In the genomic region with DNA sequence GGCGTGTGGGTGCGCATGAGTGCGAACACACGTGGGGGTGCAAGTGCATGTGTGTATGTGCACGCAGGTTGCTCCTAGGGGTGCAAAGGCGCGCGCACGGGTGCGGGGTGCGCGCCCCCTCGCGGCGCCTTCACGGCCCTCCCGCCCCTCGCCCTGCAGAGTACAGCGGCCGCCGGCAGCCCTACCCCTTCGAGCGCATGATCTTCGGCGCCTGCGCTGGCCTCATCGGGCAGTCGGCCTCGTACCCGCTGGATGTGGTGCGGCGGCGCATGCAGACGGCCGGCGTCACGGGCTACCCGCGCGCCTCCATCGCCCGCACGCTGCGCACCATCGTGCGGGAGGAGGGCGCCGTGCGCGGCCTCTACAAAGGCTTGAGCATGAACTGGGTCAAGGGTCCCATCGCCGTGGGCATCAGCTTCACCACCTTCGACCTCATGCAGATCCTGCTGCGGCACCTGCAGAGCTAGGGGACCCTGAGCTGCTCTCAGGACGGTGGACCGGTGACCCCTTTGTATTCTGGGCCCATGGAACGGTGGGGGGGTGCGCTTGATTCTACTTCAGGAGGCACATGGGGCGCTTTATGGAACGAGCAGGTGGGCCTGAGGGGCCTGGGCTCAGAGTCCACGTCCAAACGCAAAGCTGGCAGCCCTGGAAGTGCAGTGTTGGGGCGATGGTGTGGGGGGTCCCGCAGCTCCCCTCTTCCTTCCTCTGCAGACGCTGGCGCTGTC, we compare ENCODE assay signal across 9 cellular contexts. TPM values are rescaled to one million over a fixed set of nuclear protein-coding genes. Genes with fewer than 3 reads are reported as not detected.
A peak's percentile ranks its signal among the peaks of the same experiment; 100 is the strongest.
DNase-seq lines count a peak whose midpoint lies in the region; ATAC-seq and TF ChIP-seq lines count a peak whose summit lies in the region.
"Had no signal": no experiment of that assay in that cellular context is flagged by ENCODE, and none has a peak within 500 bp of the region (broad histone marks: within the 10 kb centered on the region; RNA-seq: fewer than 3 reads in every experiment).

No MANE protein-coding gene starts in this region.

- H3K27ac ChIP-seq in H9 (ENCODE audit: insufficient read length, low read depth, low read length) (no peak overlapping the region), gastrocnemius medialis (no peak overlapping the region)

- no peaks in the 10 kb centered on the region for H4K20me1 ChIP-seq in H9 (ENCODE audit: control insufficient read depth, insufficient read depth, insufficient read length)

- no peak overlapping the region for H3K27ac Mint-ChIP-seq in H9
- H3K27ac Mint-ChIP-seq in mesothelial cell of epicardium = no peak overlapping the region

- H3K27me3 ChIP-seq in H9 (ENCODE audit: insufficient read depth, low read length) = no peaks in the 10 kb centered on the region
- H3K27me3 ChIP-seq in gastrocnemius medialis = no peaks in the 10 kb centered on the region

- H3K9me3 Mint-ChIP-seq in H9 (no peaks in the 10 kb centered on the region), mesothelial cell of epicardium (no peaks in the 10 kb centered on the region)

- H4K91ac ChIP-seq in H9 (ENCODE audit: insufficient read length, low read depth, low read length) = no peak overlapping the region

- H3K4ac ChIP-seq in H9 (ENCODE audit: low read depth, low read length) = no peak overlapping the region

- no peak overlapping the region for H3K14ac ChIP-seq in H9 (ENCODE audit: insufficient read depth, low read length)

- no peak overlapping the region for H2BK120ac ChIP-seq in H9 (ENCODE audit: low read depth, low read length, poor library complexity, severe bottlenecking)

- peaks cover 46% of the 10 kb centered on the region for H3K27me3 Mint-ChIP-seq in H9 (ENCODE audit: low read depth)
- peaks cover 13% of the 10 kb centered on the region for H3K27me3 Mint-ChIP-seq in mesothelial cell of epicardium (ENCODE audit: low read depth)

- no peak overlapping the region for H3K23ac ChIP-seq in H9 (ENCODE audit: insufficient read length, low read depth, low read length)

- no peak overlapping the region for H2AFZ ChIP-seq in H9 (ENCODE audit: low read length)

- no peak overlapping the region for H4K5ac ChIP-seq in H9 (ENCODE audit: insufficient read length, low read depth, low read length)

- peaks cover 0 to 7% (median 5%) of the 10 kb centered on the region in 3 experiments; a peak in 4 of 7 replicates for H3K36me3 Mint-ChIP-seq in H9 (ENCODE audit: insufficient read depth in 1 of 3, low read depth in 3 of 3)
- H3K36me3 Mint-ChIP-seq in mesothelial cell of epicardium = peaks cover 5% of the 10 kb centered on the region

- H3K79me2 ChIP-seq in H9 (ENCODE audit: insufficient read depth, low read length) = no peaks in the 10 kb centered on the region

- H2AK5ac ChIP-seq in H9 (ENCODE audit: insufficient read length, low read length) = no peak overlapping the region

- intact Hi-C loops in gastrocnemius medialis (cut with DNase I; ENCODE audit: low total_unique reads) = no loop called here

- no peak for TF ChIP-seq POLR2A in gastrocnemius medialis (IDR thresholded peaks at IDR 0.05)

- H2BK20ac ChIP-seq in H9 (ENCODE audit: low read depth, low read length, poor library complexity, severe bottlenecking) = no peak overlapping the region

- no peak overlapping the region for H2BK15ac ChIP-seq in H9 (ENCODE audit: low read depth, low read length)

- no peak overlapping the region for H2BK12ac ChIP-seq in H9 (ENCODE audit: insufficient read length, low read depth, low read length)

- H3K9ac ChIP-seq in H9 (ENCODE audit: extremely low read depth, insufficient read length, low read length) = no peak overlapping the region

- H3K4me1 Mint-ChIP-seq in H9 = peaks cover 24 to 36% of the 10 kb centered on the region in 2 experiments
- peaks cover 16% of the 10 kb centered on the region for H3K4me1 Mint-ChIP-seq in mesothelial cell of epicardium

- ATAC-seq in gastrocnemius medialis (no peak), HG02642 (IDR thresholded peaks at IDR 0.05; ENCODE audit: poor library complexity, unreplicated experiment) (no peak)

- in situ Hi-C loops in gastrocnemius medialis (cut with MboI; ENCODE audit: low sequenced_read_pairs in 4 of 4) = no loop called here

- H3K23me2 ChIP-seq in H9 (ENCODE audit: insufficient read length, low read depth, low read length, poor library complexity, severe bottlenecking) = peaks cover 6% of the 10 kb centered on the region

- peak; percentile 22 for DNase-seq in AG20443 (ENCODE audit: low spot score)
- DNase-seq in H9 = peak; percentile 69
- DNase-seq in choroid plexus epithelial cell (ENCODE audit: low read depth) = peak; percentile 27
- peak in 1 of 2 experiments; percentile 63 for DNase-seq in mesothelial cell of epicardium (ENCODE audit: low spot score in 2 of 2, unreplicated experiment in 2 of 2)
- no peak for DNase-seq in hepatic stellate cell (ENCODE audit: low spot score)
- no peak for DNase-seq in activated CD4-positive, CD25-positive, alpha-beta regulatory T cell (lab: John Stamatoyannopoulos, UW)
- no peak for DNase-seq in gastrocnemius medialis

- WGBS in H9 (ENCODE audit: extremely low coverage, insufficient read length, low lambda C conversion rate) = no CpG with 5 or more reads among the region's 66 CpGs

- no peak overlapping the region for H3T11ph ChIP-seq in H9 (ENCODE audit: low read length)

- H3K79me1 ChIP-seq in H9 (ENCODE audit: insufficient read depth, low read depth, low read length, poor library complexity, severe bottlenecking) = no peaks in the 10 kb centered on the region

- no peak overlapping the region for H4K8ac ChIP-seq in H9 (replicated peaks; ENCODE audit: insufficient read length, low read depth, low read length)

- H3K9me3 ChIP-seq in H9 (ENCODE audit: control insufficient read depth, low read depth, low read length) (no peaks in the 10 kb centered on the region), gastrocnemius medialis (no peaks in the 10 kb centered on the region)

- no peak overlapping the region for H2BK5ac ChIP-seq in H9 (ENCODE audit: insufficient read length, low read length)

- H3K56ac ChIP-seq in H9 (ENCODE audit: insufficient read length, low read depth, low read length) = no peak overlapping the region

- peaks cover 0 to 20% of the 10 kb centered on the region in 2 donors for H3K36me3 ChIP-seq in gastrocnemius medialis

- H3K4me3 ChIP-seq in choroid plexus epithelial cell (ENCODE audit: low read depth, low read length) (peak overlapping the region; percentile 32), gastrocnemius medialis (no peak overlapping the region)

- no peak overlapping the region for H3K4me2 ChIP-seq in H9 (ENCODE audit: insufficient read depth, insufficient read length, low read length)

- peak; percentile 73 for TF ChIP-seq CTCF in H9 (conservative IDR thresholded peaks at IDR 0.05)
- TF ChIP-seq CTCF in choroid plexus epithelial cell (conservative IDR thresholded peaks at IDR 0.05; ENCODE audit: low read depth, low read length) = peak; percentile 26
- no peak for TF ChIP-seq CTCF in mesothelial cell of epicardium (IDR thresholded peaks at IDR 0.05; ENCODE audit: unreplicated experiment)
- peak in 1 of 5 experiments; percentile 39 for TF ChIP-seq CTCF in gastrocnemius medialis (IDR thresholded peaks at IDR 0.05 in 4 of 5, conservative IDR thresholded peaks at IDR 0.05 in 1 of 5)

- H3K4me1 ChIP-seq in H9 (ENCODE audit: insufficient read depth, low read length) (no peaks in the 10 kb centered on the region), gastrocnemius medialis (peaks cover 0 to 11% of the 10 kb centered on the region in 2 donors)

- no peak overlapping the region for H3K18ac ChIP-seq in H9 (ENCODE audit: insufficient read length, low read depth, low read length)

- H3K4me3 Mint-ChIP-seq in H9 (no peak overlapping the region; a peak in 1 of 5 replicates), mesothelial cell of epicardium (peak overlapping the region; percentile 31)

RNA-seq across cellular contexts. Expression of a gene that starts 27.7 kb away (rescaled TPM):
- total RNA-seq in H9 (2021) (40.9 and 41.7 TPM in 2 replicates), mesothelial cell of epicardium (45.5 to 48.4 TPM (median 46.5 TPM) in 3 replicates), gastrocnemius medialis (10 to 100 TPM; 30.1 to 52.1 (median 42.8) TPM)

RNA-seq across cellular contexts. Expression of a gene that starts 46.8 kb away (rescaled TPM):
- 3.6 and 3.7 TPM in 2 replicates for total RNA-seq in H9 (2021)
- 21.2 to 22.1 TPM (median 21.2 TPM) in 3 replicates for total RNA-seq in mesothelial cell of epicardium
- total RNA-seq in gastrocnemius medialis = 10 to 100 TPM; 12.3 to 85.3 (median 37.1) TPM

RNA-seq across cellular contexts. Expression of a gene that starts 59.5 kb away (rescaled TPM):
- total RNA-seq in H9 (2021) (1.3 TPM in 2 replicates), mesothelial cell of epicardium (1.4 to 2.9 TPM (median 2.8 TPM) in 3 replicates), gastrocnemius medialis (1 to 10 TPM in 1 of 4 donors, under 1 TPM in 1, not detected in 2; 0.68 to 1.6 TPM)
- total RNA-seq: RPMI7951 had no signal

Comparison
In these comparisons a context has a peak if more than half of its experiments do, and no peak if none do; other contexts are left out.
1. DNase-seq: peak in AG20443 (single experiment), H9 (single experiment) and choroid plexus epithelial cell (single experiment); none in hepatic stellate cell (single experiment), activated CD4-positive, CD25-positive, alpha-beta regulatory T cell (0 of 4) and gastrocnemius medialis (0 of 2).